Comparison of ENCODE assay signal across 11 cellular contexts in the genomic region with DNA sequence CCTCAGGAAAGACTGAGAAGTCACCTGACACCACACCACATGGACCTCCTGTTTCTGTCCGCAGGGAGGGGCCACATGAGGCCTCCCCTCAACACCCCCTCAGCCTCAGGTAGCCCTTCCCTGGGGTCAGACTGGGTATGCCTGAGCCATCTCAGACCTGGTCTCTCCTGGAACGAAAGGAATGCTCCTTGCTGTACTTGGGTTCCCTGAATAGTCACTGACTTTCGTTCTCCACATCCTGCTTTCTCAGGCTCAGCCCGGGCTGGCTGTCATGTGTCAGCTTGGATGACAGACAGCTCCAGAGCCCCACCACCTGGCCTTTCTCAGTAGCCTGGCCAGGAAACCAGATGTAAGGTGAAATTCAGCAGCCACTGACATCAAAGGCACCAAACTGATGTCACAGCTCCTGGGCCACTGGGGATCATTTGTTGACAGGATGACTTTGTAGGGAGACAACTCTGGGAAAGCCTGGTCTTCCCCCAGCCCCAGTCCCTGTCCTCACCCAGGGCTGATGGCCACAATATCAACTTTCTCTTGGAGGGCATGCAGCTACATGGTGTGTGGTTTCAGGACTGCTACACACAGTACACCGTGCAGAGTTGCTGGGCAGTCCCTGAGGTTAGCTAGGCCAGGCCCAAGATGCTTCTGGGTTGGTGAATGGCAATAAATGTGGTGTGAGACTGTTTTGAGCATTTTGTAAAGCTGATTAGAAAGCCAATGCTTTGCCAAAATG.
DNase-seq lines count a peak whose midpoint lies in the region; ATAC-seq and TF ChIP-seq lines count a peak whose summit lies in the region.
"Had no signal": no experiment of that assay in that cellular context is flagged by ENCODE, and none has a peak within 500 bp of the region (broad histone marks: within the 10 kb centered on the region; RNA-seq: fewer than 3 reads in every experiment).

No MANE protein-coding gene starts in this region.

- TF ChIP-seq EP300 in tibial nerve (IDR thresholded peaks at IDR 0.05), result no peak

- H3K27ac ChIP-seq in WERI-Rb-1 (no peak overlapping the region; the same call in 1 of the 2 replicates), tibial nerve (no peak overlapping the region)
- H3K27ac ChIP-seq: thoracic aorta had no signal

- H3K9me3 ChIP-seq in WERI-Rb-1 (ENCODE audit: severe bottlenecking) (peaks cover 4% of the 10 kb centered on the region), tibial nerve (no peaks in the 10 kb centered on the region)
- H3K9me3 ChIP-seq: thoracic aorta had no signal

- H3K9me3 Mint-ChIP-seq in activated CD4-positive, alpha-beta T cell treated with anti-CD3 and anti-CD28 coated beads for 36 hours (ENCODE audit: low read depth), result no peaks in the 10 kb centered on the region

- no peak for ATAC-seq in activated CD4-positive, alpha-beta T cell treated with anti-CD3 and anti-CD28 coated beads for 36 hours
- ATAC-seq in HG03469 (IDR thresholded peaks at IDR 0.05; ENCODE audit: unreplicated experiment) (peak; percentile 46), HG02852 (IDR thresholded peaks at IDR 0.05; ENCODE audit: unreplicated experiment) (no peak)

- POLR2A ChIA-PET in activated CD4-positive, alpha-beta T cell treated with anti-CD3 and anti-CD28 coated beads for 36 hours (lab: Charles Lee), result no interaction called here

- no peaks in the 10 kb centered on the region for H3K4me1 Mint-ChIP-seq in activated CD4-positive, alpha-beta T cell treated with anti-CD3 and anti-CD28 coated beads for 36 hours
- H3K4me1 Mint-ChIP-seq: CD4-positive, CD25-positive, alpha-beta regulatory T cell; immature natural killer cell had no signal

- H3K27ac Mint-ChIP-seq in activated CD4-positive, alpha-beta T cell treated with anti-CD3 and anti-CD28 coated beads for 36 hours, result no peak overlapping the region
- H3K27ac Mint-ChIP-seq: CD4-positive, CD25-positive, alpha-beta regulatory T cell; immature natural killer cell had no signal

- no peak overlapping the region for H3K4me3 Mint-ChIP-seq in activated CD4-positive, alpha-beta T cell treated with anti-CD3 and anti-CD28 coated beads for 36 hours
- H3K4me3 Mint-ChIP-seq: CD4-positive, CD25-positive, alpha-beta regulatory T cell; immature natural killer cell had no signal

- CTCF ChIA-PET in activated CD4-positive, alpha-beta T cell treated with anti-CD3 and anti-CD28 coated beads for 36 hours (lab: Charles Lee), result no interaction called here

- no peaks in the 10 kb centered on the region for H3K36me3 Mint-ChIP-seq in activated CD4-positive, alpha-beta T cell treated with anti-CD3 and anti-CD28 coated beads for 36 hours (ENCODE audit: low read depth)
- H3K36me3 Mint-ChIP-seq: CD4-positive, CD25-positive, alpha-beta regulatory T cell; immature natural killer cell had no signal

- intact Hi-C loops in activated CD4-positive, alpha-beta T cell treated with anti-CD3 and anti-CD28 coated beads for 36 hours (cut with DNase I, micrococcal nuclease), result loop anchor here in 1 of 2 experiments (5.0 kb wide), 1 partner anchor 90 kb away; no protein-coding TSS in a partner anchor

- TF ChIP-seq CTCF in WERI-Rb-1 (IDR thresholded peaks at IDR 0.05; ENCODE audit: low read depth, low read length) (peak; percentile 76), tibial nerve (IDR thresholded peaks at IDR 0.05) (no peak)

- H3K27me3 Mint-ChIP-seq in activated CD4-positive, alpha-beta T cell treated with anti-CD3 and anti-CD28 coated beads for 36 hours, result peaks cover 8% of the 10 kb centered on the region

- H3K4me3 ChIP-seq in WERI-Rb-1 (ENCODE audit: low read depth, low read length) (no peak overlapping the region), tibial nerve (no peak overlapping the region)
- H3K4me3 ChIP-seq: thoracic aorta had no signal

- peak; percentile 41 for DNase-seq in activated CD4-positive, alpha-beta T cell treated with anti-CD3 and anti-CD28 coated beads for 36 hours
- no peak for DNase-seq in activated CD4-positive, alpha-beta T cell treated with anti-CD3 and anti-CD28 coated beads, Interleukin-2, amount 50 U/mL, for 4 hours
- DNase-seq in WERI-Rb-1 (peak; percentile 87), lung microvascular endothelial cell (ENCODE audit: low read depth in 2 of 2) (peak; percentile 7 to 74), tibial nerve (ENCODE audit: low spot score in 2 of 2) (no peak)
- DNase-seq in activated effector memory CD4-positive, alpha-beta T cell treated with anti-CD3 and anti-CD28 coated beads, Interleukin-2, amount 50 U/mL, for 16 hours, result no peak

- 30 to 54% methylated on average over 5 of the region's 5 CpGs for WGBS in tibial nerve, 2 donors

- no peaks in the 10 kb centered on the region for H3K4me1 ChIP-seq in tibial nerve

- no peaks in the 10 kb centered on the region for H3K36me3 ChIP-seq in WERI-Rb-1
- no peaks in the 10 kb centered on the region for H3K36me3 ChIP-seq in tibial nerve
- H3K36me3 ChIP-seq: thoracic aorta had no signal

- TF ChIP-seq POLR2A in tibial nerve (IDR thresholded peaks at IDR 0.05), result no peak

- H3K27me3 ChIP-seq in WERI-Rb-1 (ENCODE audit: insufficient read depth, low read depth, severe bottlenecking) (no peaks in the 10 kb centered on the region), tibial nerve (no peaks in the 10 kb centered on the region)

Comparison
In these comparisons a context has a peak if more than half of its experiments do, and no peak if none do; other contexts are left out.
1. DNase-seq: peak in activated CD4-positive, alpha-beta T cell treated with anti-CD3 and anti-CD28 coated beads for 36 hours (single experiment), WERI-Rb-1 (single experiment) and lung microvascular endothelial cell (2 of 2); none in activated CD4-positive, alpha-beta T cell treated with anti-CD3 and anti-CD28 coated beads, Interleukin-2, amount 50 U/mL, for 4 hours (0 of 2), tibial nerve (0 of 2) and activated effector memory CD4-positive, alpha-beta T cell treated with anti-CD3 and anti-CD28 coated beads, Interleukin-2, amount 50 U/mL, for 16 hours (single experiment).